Comparison of ENCODE assay signal across 14 cellular contexts in the genomic region with DNA sequence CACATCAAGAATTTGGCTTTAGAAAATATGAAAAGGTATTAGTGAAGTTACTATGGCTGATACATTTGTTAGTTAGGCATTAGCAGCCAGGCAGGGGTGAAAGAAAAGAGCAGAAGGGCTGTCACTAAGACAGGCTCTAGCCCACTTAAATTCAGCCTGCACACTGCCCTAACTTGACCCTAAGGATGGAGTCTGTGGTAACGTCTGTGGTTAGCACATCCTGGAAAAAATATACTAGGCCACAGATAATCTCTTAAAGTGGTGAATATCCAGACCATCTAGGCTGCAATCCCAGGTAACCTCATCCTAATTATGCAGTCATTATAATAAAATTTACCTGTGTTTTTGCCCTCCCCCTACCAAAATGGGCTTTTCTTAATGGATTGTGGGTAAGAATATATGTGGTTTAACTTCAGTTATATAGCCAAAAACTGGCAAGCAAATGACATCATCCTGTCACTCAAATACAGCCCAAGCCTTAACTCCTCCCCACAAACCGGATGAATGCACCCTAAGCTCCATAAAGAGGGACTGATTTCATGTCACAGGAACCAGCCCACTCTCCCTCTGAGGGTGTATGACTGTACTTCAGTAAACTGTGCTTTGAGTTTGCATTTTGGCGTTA.
DNase-seq lines count a peak whose midpoint lies in the region; ATAC-seq and TF ChIP-seq lines count a peak whose summit lies in the region.
"Had no signal": no experiment of that assay in that cellular context is flagged by ENCODE, and none has a peak within 500 bp of the region (broad histone marks: within the 10 kb centered on the region; RNA-seq: fewer than 3 reads in every experiment).

No MANE protein-coding gene starts in this region.

- H3K9me3 Mint-ChIP-seq in mesothelial cell of epicardium = peaks cover 5% of the 10 kb centered on the region

- no peaks in the 10 kb centered on the region for H3K36me3 Mint-ChIP-seq in mesothelial cell of epicardium

- no peak for ATAC-seq in HG02642 (IDR thresholded peaks at IDR 0.05; ENCODE audit: poor library complexity, unreplicated experiment)

- no peak overlapping the region for H3K9ac ChIP-seq in OCI-LY3 (ENCODE audit: low read length)

- H3K4me3 Mint-ChIP-seq in mesothelial cell of epicardium = no peak overlapping the region

- H3K4me1 ChIP-seq in OCI-LY3 (ENCODE audit: low read length) = no peaks in the 10 kb centered on the region
- H3K4me1 ChIP-seq: ascending aorta had no signal

- H3K4me3 ChIP-seq in OCI-LY3 (ENCODE audit: low read length) = no peak overlapping the region
- H3K4me3 ChIP-seq: ascending aorta, MG63 had no signal

- H3K27ac Mint-ChIP-seq in mesothelial cell of epicardium = peak overlapping the region; percentile 5

- no peaks in the 10 kb centered on the region for H3K27me3 ChIP-seq in OCI-LY3 (ENCODE audit: low read depth, low read length)
- H3K27me3 ChIP-seq: ascending aorta, MG63 had no signal

- H3K4me1 Mint-ChIP-seq in mesothelial cell of epicardium = peaks cover 19% of the 10 kb centered on the region

- no peak overlapping the region for H3K4me2 ChIP-seq in OCI-LY3 (ENCODE audit: low read length)

- H3K9me3 ChIP-seq in OCI-LY3 (ENCODE audit: insufficient read depth, low read length) = no peaks in the 10 kb centered on the region
- H3K9me3 ChIP-seq: ascending aorta, MG63 had no signal

- TF ChIP-seq CTCF in OCI-LY3 (IDR thresholded peaks at IDR 0.05; ENCODE audit: low read depth, low read length) = no peak
- TF ChIP-seq CTCF in mesothelial cell of epicardium (IDR thresholded peaks at IDR 0.05; ENCODE audit: unreplicated experiment) = no peak

- no peak overlapping the region for H3K27ac ChIP-seq in OCI-LY3 (ENCODE audit: low read length)
- H3K27ac ChIP-seq: ascending aorta had no signal

- H3K36me3 ChIP-seq in OCI-LY3 (replicated peaks; ENCODE audit: low read depth, low read length) = no peaks in the 10 kb centered on the region
- H3K36me3 ChIP-seq: ascending aorta, MG63 had no signal

- no peaks in the 10 kb centered on the region for H4K20me1 ChIP-seq in OCI-LY3 (ENCODE audit: insufficient read depth, low read length)

- H3K79me2 ChIP-seq in OCI-LY3 (ENCODE audit: low read length) = no peaks in the 10 kb centered on the region

- H3K27me3 Mint-ChIP-seq in mesothelial cell of epicardium (ENCODE audit: low read depth) = no peaks in the 10 kb centered on the region

- H2AFZ ChIP-seq in OCI-LY3 (ENCODE audit: low read depth, low read length) = peak overlapping the region; percentile 49; the same call in 1 of the 2 replicates

- peak; percentile 61 for DNase-seq in HT1080 (ENCODE audit: low read depth)
- DNase-seq in amniotic epithelial cell (ENCODE audit: low read depth) = peak; percentile 76
- DNase-seq in mesothelial cell of epicardium (ENCODE audit: low spot score in 2 of 2, unreplicated experiment in 2 of 2) = no peak
- no peak for DNase-seq in NCI-H1092 (lab: John Stamatoyannopoulos, UW)
- no peak for DNase-seq in NCI-H1092 treated with DMSO at 0.1 percent for 48 hours (lab: John Stamatoyannopoulos, UW)
- DNase-seq in mesenteric fat pad (ENCODE audit: low spot score) = no peak
- DNase-seq: activated effector memory CD4-positive, alpha-beta T cell treated with anti-CD3 and anti-CD28 coated beads, Interleukin-2, amount 50 U/mL, for 16 hours; cortex of kidney; MG63; occipital lobe; stimulated activated CD4-positive, alpha-beta T cell treated with anti-CD3 and anti-CD28 coated beads, Interleukin-4, amount 100 ng/mL, for 24 hours had no signal

Comparison
In these comparisons a context has a peak if more than half of its experiments do, and no peak if none do; other contexts are left out.
1. DNase-seq: peak in HT1080 (single experiment) and amniotic epithelial cell (single experiment); none in mesothelial cell of epicardium (0 of 2), NCI-H1092 (single experiment), NCI-H1092 treated with DMSO at 0.1 percent for 48 hours (single experiment) and mesenteric fat pad (single experiment).